In the genomic region with DNA sequence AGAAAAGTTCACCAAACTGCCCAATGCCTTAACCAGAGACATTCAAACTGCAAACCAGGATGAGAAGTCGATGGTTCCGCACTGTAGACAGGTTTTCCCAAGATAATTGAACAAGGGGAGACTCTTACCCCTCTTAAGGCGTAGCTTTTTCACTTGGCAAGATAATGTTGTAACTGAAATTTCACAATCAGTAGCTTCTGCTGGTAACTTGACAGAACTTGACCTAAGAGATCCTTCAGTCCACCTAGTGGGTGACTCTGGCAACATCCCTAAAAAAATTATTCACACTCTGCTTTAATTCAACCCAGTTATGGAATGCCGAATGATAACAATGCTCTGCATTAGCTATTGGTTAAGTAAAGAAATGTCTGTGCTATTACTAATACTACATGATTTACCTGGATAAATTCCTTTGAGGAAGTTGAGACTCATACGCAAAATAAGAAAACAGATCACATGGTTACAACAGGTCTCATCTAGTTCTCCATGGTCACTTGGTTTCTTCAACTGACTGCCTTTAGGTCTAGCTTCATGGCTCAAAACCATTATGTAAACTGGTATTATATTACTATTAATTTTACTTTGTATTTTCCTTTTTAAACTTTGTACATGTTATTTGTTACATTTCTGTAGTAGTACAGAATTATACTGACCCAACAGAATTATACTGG, we compare ENCODE assay signal across 9 cellular contexts. TPM values are rescaled to one million over a fixed set of nuclear protein-coding genes. Genes with fewer than 3 reads are reported as not detected.
A peak's percentile ranks its signal among the peaks of the same experiment; 100 is the strongest.
DNase-seq lines count a peak whose midpoint lies in the region; ATAC-seq and TF ChIP-seq lines count a peak whose summit lies in the region.
"Had no signal": no experiment of that assay in that cellular context is flagged by ENCODE, and none has a peak within 500 bp of the region (broad histone marks: within the 10 kb centered on the region; RNA-seq: fewer than 3 reads in every experiment).

No MANE protein-coding gene starts in this region.

- no peak overlapping the region for H3K4me2 ChIP-seq in MM.1S (ENCODE audit: low read depth, low read length)
- H3K4me2 ChIP-seq in mammary epithelial cell (ENCODE audit: insufficient read depth, low read depth, low read length), result peak overlapping the region; percentile 72

- H3K4me1 ChIP-seq in MM.1S (ENCODE audit: low read length) (peaks cover 4% of the 10 kb centered on the region; the same call in 1 of the 2 replicates), mammary epithelial cell (ENCODE audit: insufficient read depth, low read length) (peaks cover 24% of the 10 kb centered on the region), lower lobe of right lung (peaks cover 60% of the 10 kb centered on the region)

- H2AFZ ChIP-seq in MM.1S (ENCODE audit: low read length) (no peak overlapping the region), mammary epithelial cell (ENCODE audit: low read depth, low read length) (peak overlapping the region; percentile 79)

- no peaks in the 10 kb centered on the region for H3K9me3 ChIP-seq in MM.1S (replicated peaks; ENCODE audit: insufficient read depth, low read length)
- no peaks in the 10 kb centered on the region for H3K9me3 ChIP-seq in mammary epithelial cell (replicated peaks; ENCODE audit: insufficient read depth, low read length)
- H3K9me3 ChIP-seq in lower lobe of right lung, result no peaks in the 10 kb centered on the region
- H3K9me3 ChIP-seq: SJSA1 had no signal

- H4K20me1 ChIP-seq in MM.1S (ENCODE audit: insufficient read depth, low read length) (peaks cover 8% of the 10 kb centered on the region; the same call in 1 of the 2 replicates), mammary epithelial cell (ENCODE audit: insufficient read depth, low read length) (no peaks in the 10 kb centered on the region)

- CTCF ChIA-PET in mammary epithelial cell (lab: Charles Lee; ENCODE audit: low non-redundant PET), result interaction anchor here (0.5 to 1.4 kb wide), 8 partner anchors 68 to 1623 kb away, joined by 3 to 9 read pairs (median 4); no protein-coding TSS in a partner anchor

- DNase-seq in MM.1S (peak; percentile 37), mammary epithelial cell (peak; percentile 94), lower lobe of right lung (no peak), NCI-H2196 (lab: John Stamatoyannopoulos, UW; ENCODE audit: unreplicated experiment) (no peak), NCI-H1105 treated with DMSO at 0.1 percent for 48 hours (lab: John Stamatoyannopoulos, UW) (no peak), lower leg skin (ENCODE audit: low spot score in 2 of 2) (no peak)

- H3K79me2 ChIP-seq in MM.1S (ENCODE audit: low read length), result peaks cover 98% of the 10 kb centered on the region
- H3K79me2 ChIP-seq in mammary epithelial cell (ENCODE audit: insufficient read depth, low read length), result peaks cover 33% of the 10 kb centered on the region

- no peak for TF ChIP-seq POLR2A in lower leg skin (IDR thresholded peaks at IDR 0.05)

- dilution Hi-C loops in mammary epithelial cell (cut with HindIII; ENCODE audit: low sequenced_read_pairs), result no loop called here

- BruUV-seq in mammary epithelial cell (replicated peaks; lab: Mats Ljungman, UMichigan), result no TSS peak

- in situ Hi-C loops in mammary epithelial cell (cut with MboI; ENCODE audit: low sequenced_read_pairs in 2 of 2), result no loop called here

- 6% methylated on average over 5 of the region's 5 CpGs for WGBS in mammary epithelial cell (ENCODE audit: low coverage, missing lambda C conversion rate)
- 50 to 52% methylated on average over 5 of the region's 5 CpGs for WGBS in lower leg skin, 2 donors

- H3K27me3 ChIP-seq in MM.1S (replicated peaks; ENCODE audit: insufficient read depth, low read length), result no peaks in the 10 kb centered on the region
- H3K27me3 ChIP-seq in mammary epithelial cell (ENCODE audit: insufficient read depth, low read length), result no peaks in the 10 kb centered on the region
- no peaks in the 10 kb centered on the region for H3K27me3 ChIP-seq in lower lobe of right lung (ENCODE audit: low read depth)
- H3K27me3 ChIP-seq: SJSA1 had no signal

- H3F3A ChIP-seq in MM.1S (ENCODE audit: insufficient read depth, low read length), result no peaks in the 10 kb centered on the region

- H3K4me3 ChIP-seq in MM.1S (ENCODE audit: low read length) (no peak overlapping the region), mammary epithelial cell (replicated peaks in 1 of 3; ENCODE audit: insufficient read depth in 1 of 3, low read depth in 2 of 3, low read length in 3 of 3) (peak overlapping the region in 1 of 3 experiments; percentile 20), lower lobe of right lung (no peak overlapping the region), lower leg skin (ENCODE audit: low read depth, poor library complexity, severe bottlenecking) (no peak overlapping the region)
- H3K4me3 ChIP-seq: SJSA1 had no signal

- intact Hi-C loops in mammary epithelial cell (cut with micrococcal nuclease) (loop anchor here (1.0 kb wide), 1 partner anchor 69 kb away; no protein-coding TSS in a partner anchor), lower lobe of right lung (cut with DNase I) (loop anchor here (5.0 kb wide), 1 partner anchor 66 kb away; no protein-coding TSS in a partner anchor), lower leg skin (cut with DNase I; ENCODE audit: low total_unique reads) (loop anchor here (10.0 kb wide), 1 partner anchor 63 kb away; no protein-coding TSS in a partner anchor)

- TF ChIP-seq CTCF in GM12872 (IDR thresholded peaks at IDR 0.05; ENCODE audit: insufficient read depth, low read depth, low read length), result peak; percentile 48
- peak; percentile 51 for TF ChIP-seq CTCF in MM.1S (IDR thresholded peaks at IDR 0.05; ENCODE audit: low read length)
- TF ChIP-seq CTCF in mammary epithelial cell (conservative IDR thresholded peaks at IDR 0.05 in 1 of 2, IDR thresholded peaks at IDR 0.05 in 1 of 2; ENCODE audit: extremely low read depth in 1 of 2, insufficient read depth in 1 of 2, low read depth in 1 of 2, low read length in 2 of 2), result peak; percentile 55 to 75
- TF ChIP-seq CTCF in lower lobe of right lung (IDR thresholded peaks at IDR 0.05), result peak; percentile 50
- no peak for TF ChIP-seq CTCF in lower leg skin (IDR thresholded peaks at IDR 0.05)

- H3K36me3 ChIP-seq in MM.1S (replicated peaks; ENCODE audit: insufficient read depth, low read length) (no peaks in the 10 kb centered on the region), mammary epithelial cell (ENCODE audit: insufficient read depth, low read length) (no peaks in the 10 kb centered on the region), lower lobe of right lung (no peaks in the 10 kb centered on the region)
- H3K36me3 ChIP-seq: SJSA1 had no signal

- no peak overlapping the region for H3K27ac ChIP-seq in MM.1S (ENCODE audit: low read length)
- H3K27ac ChIP-seq in mammary epithelial cell (ENCODE audit: insufficient read depth, low read depth, low read length), result peak overlapping the region; percentile 97
- H3K27ac ChIP-seq in lower lobe of right lung, result no peak overlapping the region
- H3K27ac ChIP-seq: SJSA1 had no signal

- no peaks in the 10 kb centered on the region for H3K9me2 ChIP-seq in MM.1S (replicated peaks; ENCODE audit: insufficient read depth, low read length)

- no peak overlapping the region for H3K9ac ChIP-seq in MM.1S (ENCODE audit: low read length)
- peak overlapping the region; percentile 58 for H3K9ac ChIP-seq in mammary epithelial cell (ENCODE audit: insufficient read depth, low read length)

- ATAC-seq in lower lobe of right lung (peak; percentile 74 to 82), GM18907 (IDR thresholded peaks at IDR 0.05; ENCODE audit: unreplicated experiment) (no peak)

RNA-seq across cellular contexts. Expression of gene ELF2, which starts 9.1 kb away (rescaled TPM):
- total RNA-seq in mammary epithelial cell (10 to 100 TPM; 23.8 to 34.0 TPM), lower lobe of right lung (54.0 TPM), lower leg skin (10 to 100 TPM; 37.1 to 54.9 (median 44.7) TPM)
- polyA plus RNA-seq in mammary epithelial cell, result 16.1 TPM
- polyA minus RNA-seq in mammary epithelial cell, result 33.1 TPM

Comparison
In these comparisons a context has a peak if more than half of its experiments do, and no peak if none do; other contexts are left out.
1. CTCF ChIP-seq: peak in GM12872 (single experiment), MM.1S (single experiment), mammary epithelial cell (2 of 2) and lower lobe of right lung (single experiment); none in lower leg skin (0 of 3).
2. DNase-seq: peak in MM.1S (single experiment) and mammary epithelial cell (single experiment); none in lower lobe of right lung (single experiment), NCI-H2196 (single experiment), NCI-H1105 treated with DMSO at 0.1 percent for 48 hours (single experiment) and lower leg skin (0 of 2).